Comparison of ENCODE assay signal across 2 cellular contexts in the genomic region with DNA sequence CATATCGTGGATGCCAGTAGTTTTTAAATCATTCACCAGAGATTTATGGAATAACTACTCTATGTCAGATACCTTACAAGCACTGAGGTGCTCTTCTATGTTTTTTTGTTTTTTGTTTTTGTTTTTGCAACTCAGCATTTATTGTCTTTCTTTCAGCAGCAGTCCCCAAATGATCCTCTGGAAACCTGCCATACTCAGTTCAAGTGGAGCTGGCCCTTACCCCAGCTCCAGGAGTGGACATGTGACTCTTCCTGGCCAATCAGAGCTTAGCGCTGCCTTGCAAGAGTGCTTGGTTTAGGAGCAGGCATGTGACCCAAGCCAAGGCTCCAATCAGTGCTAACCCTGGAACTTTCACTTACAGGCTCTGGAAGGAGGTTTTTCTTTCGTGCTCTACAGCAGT.
TF ChIP-seq lines count a peak whose summit lies in the region.

No MANE protein-coding gene starts in this region.

TF ChIP-seq in GM23338, 12 proteins besides CTCF, POLR2A, EP300 and RAD21 (continued from another document):
- TF ChIP-seq CREB1 (CRISPR knock-in tag; IDR thresholded peaks at IDR 0.05; ENCODE audit: low read depth) (no peak), ZNF331 (CRISPR knock-in tag; IDR thresholded peaks at IDR 0.05; ENCODE audit: low read depth) (no peak), NANOG (IDR thresholded peaks at IDR 0.05; ENCODE audit: borderline replicate concordance) (no peak), EZH2 (IDR thresholded peaks at IDR 0.05; ENCODE audit: low read depth, unreplicated experiment) (no peak)
TF ChIP-seq in GM23338: peak in this region for 0.

TF ChIP-seq in H1, 55 proteins besides CTCF, POLR2A, EP300 and RAD21:
- TF ChIP-seq ATF3 (IDR thresholded peaks at IDR 0.05; ENCODE audit: insufficient read depth, low read depth, low read length) = peak; percentile 59; the same call in 1 of the 2 replicates
- peak; percentile 84 for TF ChIP-seq USF2 (IDR thresholded peaks at IDR 0.05; ENCODE audit: low read length)
- TF ChIP-seq GTF2F1 (IDR thresholded peaks at IDR 0.05; ENCODE audit: borderline replicate concordance, low read depth, low read length) = no peak
